ENCODE assay signal across 15 cellular contexts in the genomic region with DNA sequence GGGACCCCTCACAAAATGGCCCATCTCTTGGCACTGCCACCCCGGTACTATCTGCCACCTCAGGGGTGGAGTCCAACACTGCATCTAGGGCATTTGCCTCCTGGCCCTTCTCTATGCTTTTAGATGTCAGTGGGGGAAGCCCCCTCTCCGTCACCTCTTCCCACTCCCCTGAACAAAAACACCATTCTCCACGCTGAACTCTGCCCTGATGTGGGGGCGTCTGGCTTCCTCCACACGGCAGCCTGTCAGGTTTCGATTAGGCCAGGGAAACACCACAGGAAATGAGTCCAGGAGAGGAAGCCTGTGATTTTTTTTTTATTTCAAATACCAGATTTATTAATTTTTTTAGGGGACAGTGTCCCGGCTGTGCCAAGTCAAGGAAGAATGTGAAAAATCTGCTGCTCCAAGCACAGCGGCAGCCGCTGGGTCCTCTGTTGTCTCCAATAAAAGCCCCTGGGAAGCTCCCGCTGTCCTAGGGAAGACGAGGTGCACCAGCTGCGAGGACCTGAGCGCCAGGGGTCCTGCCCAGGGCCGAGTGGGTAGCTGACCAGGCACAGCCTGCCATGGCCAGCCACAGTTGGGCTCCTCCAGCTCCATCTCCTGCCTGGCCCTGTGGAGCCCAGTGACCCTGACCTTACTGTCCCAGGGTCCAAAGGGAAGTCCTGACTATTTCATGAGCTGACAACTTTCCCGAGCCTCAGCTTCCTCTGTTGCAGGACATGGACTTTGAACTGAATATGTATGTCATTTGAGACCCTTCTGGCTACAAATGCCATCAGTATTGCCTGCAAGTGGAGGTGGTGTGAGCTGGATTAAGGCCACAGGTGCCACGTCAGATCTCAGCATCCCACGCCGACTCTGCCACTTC.
"Had no signal": no experiment of that assay in that cellular context is flagged by ENCODE, and none has a peak within 500 bp of the region (broad histone marks: within the 10 kb centered on the region; RNA-seq: fewer than 3 reads in every experiment).

No MANE protein-coding gene starts in this region.

- H3K36me3 Mint-ChIP-seq: activated naive CD8-positive, alpha-beta T cell; memory B cell; T-cell; WTC11 had no signal

- H3K4me1 Mint-ChIP-seq: activated CD4-positive, alpha-beta T cell treated with anti-CD3 and anti-CD28 coated beads for 36 hours; memory B cell; T-cell had no signal

- H3K4me1 ChIP-seq: left lung, pancreas, stomach had no signal

- H3K4me3 Mint-ChIP-seq: activated CD4-positive, alpha-beta T cell treated with anti-CD3 and anti-CD28 coated beads for 36 hours; activated naive CD8-positive, alpha-beta T cell; effector memory CD8-positive, alpha-beta T cell; memory B cell; T-cell; WTC11 had no signal

- H3K9me3 Mint-ChIP-seq: effector memory CD8-positive, alpha-beta T cell; memory B cell; T-cell; WTC11 had no signal

- H3K4me3 ChIP-seq: left lung, pancreas, skin epidermis, stomach had no signal

- H3K36me3 ChIP-seq: left lung, neutrophil, pancreas, stomach had no signal

- H3K9me3 ChIP-seq: left lung, neutrophil, pancreas had no signal

- H3K27ac Mint-ChIP-seq: activated CD4-positive, alpha-beta T cell treated with anti-CD3 and anti-CD28 coated beads for 36 hours; activated naive CD8-positive, alpha-beta T cell; effector memory CD8-positive, alpha-beta T cell; memory B cell; T-cell; WTC11 had no signal

- DNase-seq: activated CD4-positive, alpha-beta T cell treated with anti-CD3 and anti-CD28 coated beads for 36 hours; activated CD4-positive, alpha-beta T cell treated with anti-CD3 and anti-CD28 coated beads, Interleukin-2, amount 50 U/mL, for 48 hours; effector memory CD8-positive, alpha-beta T cell; foreskin melanocyte; left lung; stomach; T-cell; trophoblast cell had no signal

- H3K27me3 ChIP-seq: pancreas had no signal

- H3K27ac ChIP-seq: left lung, neutrophil, pancreas, skin epidermis, stomach had no signal

- FAIRE-seq: keratinocyte, pancreas had no signal
